In genomic region chr17:44202756-44203155, GRCh38 we compare ENCODE assay signal across 16 cellular contexts. TPM values are rescaled to one million over a fixed set of nuclear protein-coding genes. Genes with fewer than 3 reads are reported as not detected.
DNase-seq lines count a peak whose midpoint lies in the region; ATAC-seq, FAIRE-seq and TF ChIP-seq lines count a peak whose summit lies in the region.
"Had no signal": no experiment of that assay in that cellular context is flagged by ENCODE, and none has a peak within 500 bp of the region (broad histone marks: within the 10 kb centered on the region; RNA-seq: fewer than 3 reads in every experiment).

No MANE protein-coding gene starts in this region.

- peaks cover 26% of the 10 kb centered on the region for H3K4me1 ChIP-seq in CD8-positive, alpha-beta T cell (ENCODE audit: insufficient read depth, low read length)
- H3K4me1 ChIP-seq in neural progenitor cell, result peaks cover 6% of the 10 kb centered on the region
- H3K4me1 ChIP-seq in SJCRH30, result peaks cover 7% of the 10 kb centered on the region; the same call in 1 of the 2 replicates
- peaks cover 12 to 13% of the 10 kb centered on the region in 2 donors for H3K4me1 ChIP-seq in kidney (ENCODE audit: control insufficient read depth in 1 of 2, insufficient read depth in 1 of 2, low read depth in 1 of 2, low read length in 2 of 2)

- peak overlapping the region; percentile 32 for H3K4me3 Mint-ChIP-seq in CD8-positive, alpha-beta T cell
- H3K4me3 Mint-ChIP-seq in IgD-negative memory B cell (peak overlapping the region; percentile 52 to 86 (median 76)), chondrocyte (ENCODE audit: unreplicated experiment) (no peak overlapping the region), neural progenitor cell (peak overlapping the region; percentile 33)

- no peaks in the 10 kb centered on the region for H3K27me3 ChIP-seq in CD8-positive, alpha-beta T cell (ENCODE audit: insufficient read depth, low read length)
- no peaks in the 10 kb centered on the region for H3K27me3 ChIP-seq in neural progenitor cell
- H3K27me3 ChIP-seq in SJCRH30, result no peaks in the 10 kb centered on the region
- H3K27me3 ChIP-seq: heart left ventricle, right lobe of liver had no signal

- H3K27ac Mint-ChIP-seq in CD8-positive, alpha-beta T cell, result no peak overlapping the region
- H3K27ac Mint-ChIP-seq in IgD-negative memory B cell, result peak overlapping the region in 1 of 3 donors; percentile 88
- H3K27ac Mint-ChIP-seq in chondrocyte (ENCODE audit: unreplicated experiment), result peak overlapping the region; percentile 27
- no peak overlapping the region for H3K27ac Mint-ChIP-seq in neural progenitor cell
- H3K27ac Mint-ChIP-seq: GM23338 had no signal

- H3K79me2 ChIP-seq in neural progenitor cell (ENCODE audit: low read depth), result peaks cover 14% of the 10 kb centered on the region

- CTCF ChIA-PET in CD8-positive, alpha-beta T cell (lab: Charles Lee), result interaction anchor here (0.6 to 5.5 kb wide), 8 partner anchors 12 to 152 kb away, joined by 4 to 95 read pairs (median 10); partner anchors contain the start of genes GRN, TMUB2 and UBTF

- H3K4me3 ChIP-seq in CD8-positive, alpha-beta T cell (ENCODE audit: low read depth, low read length), result no peak overlapping the region
- H3K4me3 ChIP-seq in neural progenitor cell (no peak overlapping the region), SJCRH30 (no peak overlapping the region), kidney (ENCODE audit: low read length in 2 of 2) (no peak overlapping the region)
- H3K4me3 ChIP-seq: GM23338, heart left ventricle, right lobe of liver had no signal

- H3K27ac ChIP-seq in CD8-positive, alpha-beta T cell (ENCODE audit: low read depth, low read length), result no peak overlapping the region
- no peak overlapping the region for H3K27ac ChIP-seq in neural progenitor cell
- H3K27ac ChIP-seq in SJCRH30, result no peak overlapping the region
- H3K27ac ChIP-seq in kidney (ENCODE audit: low read depth in 2 of 2, low read length in 2 of 2), result no peak overlapping the region
- H3K27ac ChIP-seq: heart left ventricle, right lobe of liver had no signal

- no peak overlapping the region for H3K4me2 ChIP-seq in neural progenitor cell
- H3K4me2 ChIP-seq: GM23338 had no signal

- no peaks in the 10 kb centered on the region for H3K27me3 Mint-ChIP-seq in CD8-positive, alpha-beta T cell (ENCODE audit: low read depth)
- no peaks in the 10 kb centered on the region for H3K27me3 Mint-ChIP-seq in IgD-negative memory B cell
- no peaks in the 10 kb centered on the region for H3K27me3 Mint-ChIP-seq in chondrocyte (ENCODE audit: low read depth)
- H3K27me3 Mint-ChIP-seq in neural progenitor cell (ENCODE audit: insufficient read depth, low read depth), result peaks cover 6% of the 10 kb centered on the region

- H3K9me3 Mint-ChIP-seq in CD8-positive, alpha-beta T cell, result no peaks in the 10 kb centered on the region
- H3K9me3 Mint-ChIP-seq in IgD-negative memory B cell, result no peaks in the 10 kb centered on the region
- H3K9me3 Mint-ChIP-seq in chondrocyte (ENCODE audit: low read depth), result no peaks in the 10 kb centered on the region
- no peaks in the 10 kb centered on the region for H3K9me3 Mint-ChIP-seq in neural progenitor cell
- H3K9me3 Mint-ChIP-seq: GM23338 had no signal

- intact Hi-C loops in CD8-positive, alpha-beta T cell (cut with DNase I, micrococcal nuclease), result no loop called here
- intact Hi-C loops in kidney (cut with DNase I), result no loop called here

- POLR2A ChIA-PET in CD8-positive, alpha-beta T cell (lab: Charles Lee), result interaction anchor here (2.3 to 17.2 kb wide), 3 partner anchors 12 to 143 kb away, joined by 8 to 251 read pairs (median 8); partner anchors contain the start of genes GRN and UBTF

- no peak for DNase-seq in CD8-positive, alpha-beta T cell
- no peak for DNase-seq in chondrocyte (ENCODE audit: low spot score)
- no peak for DNase-seq in neural progenitor cell (ENCODE audit: low spot score)
- no peak for DNase-seq in SJCRH30
- no peak for DNase-seq in T-helper 9 cell
- no peak for DNase-seq in kidney
- DNase-seq: GDM1; heart left ventricle; NCI-H1694; NCI-H510A; stimulated activated CD4-positive, alpha-beta T cell treated with anti-CD3 and anti-CD28 coated beads, Interleukin-4, amount 100 ng/mL, for 24 hours had no signal

- no peak for TF ChIP-seq CTCF in CD8-positive, alpha-beta T cell (IDR thresholded peaks at IDR 0.05)
- TF ChIP-seq CTCF in chondrocyte (IDR thresholded peaks at IDR 0.05), result no peak
- TF ChIP-seq CTCF in neural progenitor cell (IDR thresholded peaks at IDR 0.05), result no peak
- TF ChIP-seq CTCF in kidney (IDR thresholded peaks at IDR 0.05; ENCODE audit: borderline replicate concordance, extremely low read depth, insufficient read depth), result no peak

- H3K36me3 ChIP-seq in CD8-positive, alpha-beta T cell (ENCODE audit: insufficient read depth, low read length), result peaks cover 7% of the 10 kb centered on the region
- H3K36me3 ChIP-seq in neural progenitor cell (no peaks in the 10 kb centered on the region), SJCRH30 (peaks cover 7% of the 10 kb centered on the region; the same call in 1 of the 2 replicates), kidney (ENCODE audit: control insufficient read depth in 1 of 2, insufficient read depth in 2 of 2, low read length in 2 of 2) (peaks cover 7 to 8% of the 10 kb centered on the region in 2 donors)

- H3K4me1 Mint-ChIP-seq in CD8-positive, alpha-beta T cell (ENCODE audit: low read depth), result peaks cover 39% of the 10 kb centered on the region
- peaks cover 26 to 32% (median 29%) of the 10 kb centered on the region in 3 donors for H3K4me1 Mint-ChIP-seq in IgD-negative memory B cell
- peaks cover 24% of the 10 kb centered on the region for H3K4me1 Mint-ChIP-seq in chondrocyte (ENCODE audit: low read depth)
- H3K4me1 Mint-ChIP-seq in neural progenitor cell, result peaks cover 20% of the 10 kb centered on the region

- H3F3A ChIP-seq in neural progenitor cell (ENCODE audit: low read depth), result peaks cover 52% of the 10 kb centered on the region

- no peak overlapping the region for H3K9ac ChIP-seq in neural progenitor cell
- H3K9ac ChIP-seq in kidney (ENCODE audit: low read length in 2 of 2), result no peak overlapping the region

- peaks cover 7% of the 10 kb centered on the region for H4K20me1 ChIP-seq in neural progenitor cell (ENCODE audit: low read depth)

- no peak for FAIRE-seq in kidney (lab: Jason Lieb, UNC)
- FAIRE-seq: GM19239 had no signal

- no peaks in the 10 kb centered on the region for H3K9me3 ChIP-seq in CD8-positive, alpha-beta T cell (ENCODE audit: low read length)
- H3K9me3 ChIP-seq in neural progenitor cell (ENCODE audit: low read depth) (no peaks in the 10 kb centered on the region), SJCRH30 (replicated peaks) (no peaks in the 10 kb centered on the region), kidney (ENCODE audit: control insufficient read depth in 1 of 2, low read length in 2 of 2) (no peaks in the 10 kb centered on the region)
- H3K9me3 ChIP-seq: heart left ventricle, right lobe of liver had no signal

- H3K36me3 Mint-ChIP-seq in CD8-positive, alpha-beta T cell, result peaks cover 25% of the 10 kb centered on the region
- H3K36me3 Mint-ChIP-seq in IgD-negative memory B cell, result peaks cover 4% of the 10 kb centered on the region
- H3K36me3 Mint-ChIP-seq in chondrocyte (ENCODE audit: low read depth), result peaks cover 6% of the 10 kb centered on the region
- H3K36me3 Mint-ChIP-seq in neural progenitor cell, result peaks cover 6% of the 10 kb centered on the region

- no peak overlapping the region for H2AFZ ChIP-seq in neural progenitor cell (replicated peaks)
- H2AFZ ChIP-seq: GM23338 had no signal

- ATAC-seq in CD8-positive, alpha-beta T cell, result no peak
- ATAC-seq: GM23338, heart left ventricle, right lobe of liver had no signal

RNA-seq across cellular contexts. Expression of gene ATXN7L3, which starts 3.1 kb away (rescaled TPM):
- 10 to 100 TPM; 85.5 to 85.7 TPM for total RNA-seq in CD8-positive, alpha-beta T cell
- 15.4 TPM for polyA plus RNA-seq in IgD-negative memory B cell
- total RNA-seq in chondrocyte, result 79.7 to 100 TPM (median 93.4 TPM) in 3 replicates
- 38.9 and 73.6 TPM in 2 replicates for total RNA-seq in neural progenitor cell (ENCODE audit: low replicate concordance)
- total RNA-seq in SJCRH30 (2014; rRNA removed; shearing (Covaris generic)), result 59.7 and 62.4 TPM in 2 replicates
- total RNA-seq in kidney, result 64.8 TPM
- polyA plus RNA-seq in kidney (ENCODE audit: insufficient read depth, low read depth, low replicate concordance), result 20.0 TPM

RNA-seq across cellular contexts. Expression of gene TMUB2, which starts 16.0 kb away (rescaled TPM):
- 10 to 100 TPM; 43.2 to 43.8 TPM for total RNA-seq in CD8-positive, alpha-beta T cell
- polyA plus RNA-seq in IgD-negative memory B cell (43.0 TPM), kidney (ENCODE audit: insufficient read depth, low read depth, low replicate concordance) (39.2 TPM)
- total RNA-seq in chondrocyte (34.8 to 37.3 TPM (median 35.9 TPM) in 3 replicates), neural progenitor cell (ENCODE audit: low replicate concordance) (16.6 and 26.3 TPM in 2 replicates), kidney (37.7 TPM)
- total RNA-seq in SJCRH30 (2014; rRNA removed; shearing (Covaris generic)), result 27.8 and 29.6 TPM in 2 replicates

RNA-seq across cellular contexts. Expression of gene UBTF, which starts 16.7 kb away (rescaled TPM):
- total RNA-seq in CD8-positive, alpha-beta T cell, result 100 to 1,000 TPM; 151 to 155 TPM
- polyA plus RNA-seq in IgD-negative memory B cell (74.3 TPM), kidney (ENCODE audit: insufficient read depth, low read depth, low replicate concordance) (46.1 TPM)
- total RNA-seq in chondrocyte (62.1 to 108 TPM (median 62.9 TPM) in 3 replicates), neural progenitor cell (ENCODE audit: low replicate concordance) (23.7 and 32.9 TPM in 2 replicates), kidney (98.8 TPM)
- total RNA-seq in SJCRH30 (2014; rRNA removed; shearing (Covaris generic)), result 76.6 and 78.9 TPM in 2 replicates

RNA-seq across cellular contexts. Expression of gene ASB16, which starts 32.3 kb away (rescaled TPM):
- total RNA-seq in CD8-positive, alpha-beta T cell, result not detected
- polyA plus RNA-seq in IgD-negative memory B cell (not detected), kidney (ENCODE audit: insufficient read depth, low read depth, low replicate concordance) (0.90 TPM)
- total RNA-seq in chondrocyte (not detected in 3 replicates), neural progenitor cell (ENCODE audit: low replicate concordance) (not detected in 2 replicates), kidney (0.25 TPM)
- not detected in 2 replicates for total RNA-seq in SJCRH30 (2014; rRNA removed; shearing (Covaris generic))
- total RNA-seq: cerebellum, GM23338 had no signal
